14 cellular contexts compared by ENCODE assay signal in genomic region chr9:136614967-136615623, GRCh38. TPM values are rescaled to one million over a fixed set of nuclear protein-coding genes. Genes with fewer than 3 reads are reported as not detected.
DNase-seq lines count a peak whose midpoint lies in the region; ATAC-seq, FAIRE-seq and TF ChIP-seq lines count a peak whose summit lies in the region.
"Had no signal": no experiment of that assay in that cellular context is flagged by ENCODE, and none has a peak within 500 bp of the region (broad histone marks: within the 10 kb centered on the region; RNA-seq: fewer than 3 reads in every experiment).

No MANE protein-coding gene starts in this region.

- no peak for ATAC-seq in HG02870 (IDR thresholded peaks at IDR 0.05; ENCODE audit: unreplicated experiment)
- ATAC-seq in GM19463 (IDR thresholded peaks at IDR 0.05; ENCODE audit: unreplicated experiment): no peak
- ATAC-seq: stimulated activated naive CD8-positive, alpha-beta T cell treated with anti-CD3 and anti-CD28 coated beads, Interleukin-15, Interleukin-2, amounts not matched to agents 100 U/mL and 50 U/mL, for 24 hours had no signal

- H3K9me3 Mint-ChIP-seq in nephron progenitor cell: no peaks in the 10 kb centered on the region

- no peak overlapping the region for H3K27ac ChIP-seq in HEK293 (ENCODE audit: extremely low read depth, low read depth, low read length)

- peak overlapping the region; percentile 95 for H3K27ac Mint-ChIP-seq in nephron progenitor cell

- FAIRE-seq in frontal cortex (lab: Jason Lieb, UNC): no peak

- H3K4me3 ChIP-seq in HEK293 (ENCODE audit: low read depth, low read length): no peak overlapping the region
- no peak overlapping the region for H3K4me3 ChIP-seq in foreskin fibroblast (ENCODE audit: low read depth in 1 of 2, low read length in 2 of 2)

- peaks cover 6% of the 10 kb centered on the region for H3K27me3 Mint-ChIP-seq in nephron progenitor cell (ENCODE audit: low read depth, poor library complexity)

- H3K9me3 ChIP-seq in HEK293 (ENCODE audit: control insufficient read depth, insufficient read depth, low read depth, low read length): no peaks in the 10 kb centered on the region

- no peaks in the 10 kb centered on the region for H3K4me1 ChIP-seq in HEK293 (ENCODE audit: control insufficient read depth, insufficient read depth, low read length)

- peaks cover 62% of the 10 kb centered on the region for H3K4me1 Mint-ChIP-seq in nephron progenitor cell

- CTCF ChIA-PET in HEK293 (lab: Yijun Ruan, JAX): interaction anchor here (0.7 to 1.4 kb wide), 3 partner anchors 126 to 130 kb away, joined by 3 to 7 read pairs (median 5); no protein-coding TSS in a partner anchor

- H3K36me3 ChIP-seq in HEK293 (ENCODE audit: control insufficient read depth in 2 of 2, insufficient read depth in 1 of 2, low read length in 2 of 2): no peaks in the 10 kb centered on the region

- TF ChIP-seq CTCF in HEK293 (tag by site-specific recombination; IDR thresholded peaks at IDR 0.05): peak; percentile 23; the same call in 1 of the 2 replicates
- no peak for TF ChIP-seq CTCF in nephron progenitor cell (IDR thresholded peaks at IDR 0.05)
- no peak for TF ChIP-seq CTCF in foreskin fibroblast (IDR thresholded peaks at IDR 0.05; ENCODE audit: low read depth, low read length)

- POLR2A ChIA-PET in HEK293 (lab: Yijun Ruan, JAX): no interaction called here

- no peaks in the 10 kb centered on the region for H3K36me3 Mint-ChIP-seq in nephron progenitor cell (ENCODE audit: low read depth)

- no peak overlapping the region for H3K4me3 Mint-ChIP-seq in nephron progenitor cell

- DNase-seq in A172 (ENCODE audit: low spot score) (peak; percentile 55), dermis blood vessel endothelial cell (peak; percentile 43), nephron progenitor cell (no peak), foreskin fibroblast (no peak), frontal cortex (ENCODE audit: low spot score in 2 of 2) (no peak)
- DNase-seq: activated naive CD4-positive, alpha-beta T cell treated with Interleukin-2 at 50 U/mL for 16 hours; GOT3; Karpas-422; NCI-H446; stimulated activated naive CD8-positive, alpha-beta T cell treated with anti-CD3 and anti-CD28 coated beads, Interleukin-15, Interleukin-2, amounts not matched to agents 100 U/mL and 50 U/mL, for 24 hours; SW 1271 had no signal

TF ChIP-seq in HEK293, 187 proteins besides CTCF, POLR2A, EP300 and RAD21 (continues in another document):
- TF ChIP-seq ZSCAN18 (tag by site-specific recombination; IDR thresholded peaks at IDR 0.05): no peak
- no peak for TF ChIP-seq ZNF362 (tag by site-specific recombination; IDR thresholded peaks at IDR 0.05)
- peak; percentile 46 for TF ChIP-seq ZIC2 (tag by site-specific recombination; IDR thresholded peaks at IDR 0.05)
- TF ChIP-seq ZNF341 (tag by site-specific recombination; IDR thresholded peaks at IDR 0.05; ENCODE audit: low read depth): 0 out of 2 replicates have a peak, but pooled peaks have one; percentile 31
- peak; percentile 34; the same call in 1 of the 2 replicates for TF ChIP-seq GLIS1 (tag by site-specific recombination; IDR thresholded peaks at IDR 0.05)
- TF ChIP-seq ZNF670 (tag by site-specific recombination; IDR thresholded peaks at IDR 0.05; ENCODE audit: low read depth): no peak
- no peak for TF ChIP-seq ZNF18 (tag by site-specific recombination; IDR thresholded peaks at IDR 0.05)
- no peak for TF ChIP-seq ZNF16 (tag by site-specific recombination; IDR thresholded peaks at IDR 0.05; ENCODE audit: low read depth)
- no peak for TF ChIP-seq ZNF639 (tag by site-specific recombination; IDR thresholded peaks at IDR 0.05)
- no peak for TF ChIP-seq REST (tag by site-specific recombination; IDR thresholded peaks at IDR 0.05)

RNA-seq across cellular contexts. Expression of gene EGFL7, which starts 47.6 kb away (rescaled TPM):
- 110 and 127 TPM in 2 replicates for total RNA-seq in A172 (2014; rRNA removed; shearing (Covaris generic))
- total RNA-seq in dermis blood vessel endothelial cell (571 and 768 TPM in 2 replicates), frontal cortex (12.6 TPM)

Comparison
In these comparisons a context has a peak if more than half of its experiments do, and no peak if none do; other contexts are left out.
1. DNase-seq: peak in A172 (single experiment) and dermis blood vessel endothelial cell (single experiment); none in nephron progenitor cell (single experiment), foreskin fibroblast (0 of 2) and frontal cortex (0 of 2).